15 cellular contexts compared by ENCODE assay signal in genomic region chr2:189267925-189268579, GRCh38.
A peak's percentile ranks its signal among the peaks of the same experiment; 100 is the strongest.
DNase-seq lines count a peak whose midpoint lies in the region; ATAC-seq, FAIRE-seq and TF ChIP-seq lines count a peak whose summit lies in the region.
"Had no signal": no experiment of that assay in that cellular context is flagged by ENCODE, and none has a peak within 500 bp of the region (broad histone marks: within the 10 kb centered on the region; RNA-seq: fewer than 3 reads in every experiment).

No MANE protein-coding gene starts in this region.

- in situ Hi-C loops in GM23248 (cut with MboI) (no loop called here), ACHN (cut with HindIII; ENCODE audit: low pct_ligation_motif_present, low pct_unique_long_range_greater_than_20kb, low sequenced_read_pairs) (no loop called here)

- no peak for TF ChIP-seq CTCF in astrocyte (IDR thresholded peaks at IDR 0.05; ENCODE audit: insufficient read depth, low read depth, low read length)
- no peak for TF ChIP-seq CTCF in suprapubic skin (IDR thresholded peaks at IDR 0.05)

- DNase-seq in GM23248 (peak; percentile 85), astrocyte (ENCODE audit: low read depth) (peak; percentile 83), hepatic stellate cell (ENCODE audit: low spot score) (peak; percentile 23), suprapubic skin (ENCODE audit: low spot score in 2 of 2) (no peak), ACHN (no peak), DMS79 treated with DMSO at 0.1 percent for 48 hours (lab: John Stamatoyannopoulos, UW) (no peak)
- DNase-seq: activated CD8-positive, alpha-beta memory T cell treated with anti-CD3 and anti-CD28 coated beads, Interleukin-2, amount 10 ng/mL, durations not matched to agents 7 days and 5 days; dorsolateral prefrontal cortex; GF-D8; MV-4-11; SJCRH30; stimulated activated CD4-positive, alpha-beta T cell treated with anti-CD3 and anti-CD28 coated beads, Interleukin-4, amount 100 ng/mL, for 1 hour had no signal

- no peak for ATAC-seq in HG03108 (IDR thresholded peaks at IDR 0.05; ENCODE audit: unreplicated experiment)
- ATAC-seq: activated CD8-positive, alpha-beta memory T cell treated with anti-CD3 and anti-CD28 coated beads, Interleukin-2, amount 10 ng/mL, durations not matched to agents 7 days and 5 days; WTC11 had no signal

- H3K4me2 ChIP-seq in GM23248 (ENCODE audit: unreplicated experiment) (peak overlapping the region; percentile 88), astrocyte (ENCODE audit: low read length) (peak overlapping the region; percentile 45)

- H3K36me3 ChIP-seq in GM23248 (ENCODE audit: low read depth): no peaks in the 10 kb centered on the region
- H3K36me3 ChIP-seq in astrocyte (ENCODE audit: insufficient read depth, low read length): no peaks in the 10 kb centered on the region
- no peaks in the 10 kb centered on the region for H3K36me3 ChIP-seq in suprapubic skin
- H3K36me3 ChIP-seq: SJCRH30 had no signal

- H3K9me2 ChIP-seq in GM23248 (ENCODE audit: insufficient read depth): no peaks in the 10 kb centered on the region

- peaks cover 43% of the 10 kb centered on the region for H3F3A ChIP-seq in GM23248 (ENCODE audit: insufficient read depth)

- no peak for TF ChIP-seq EP300 in suprapubic skin (IDR thresholded peaks at IDR 0.05)

- H3K4me1 ChIP-seq in GM23248 (ENCODE audit: insufficient read depth) (peaks cover 25% of the 10 kb centered on the region), astrocyte (ENCODE audit: insufficient read depth, low read length) (peaks cover 14% of the 10 kb centered on the region), suprapubic skin (peaks cover 4% of the 10 kb centered on the region)
- H3K4me1 ChIP-seq: SJCRH30 had no signal

- peak overlapping the region; percentile 62 for H3K27ac Mint-ChIP-seq in astrocyte (ENCODE audit: unreplicated experiment)
- H3K27ac Mint-ChIP-seq: activated CD8-positive, alpha-beta memory T cell treated with anti-CD3 and anti-CD28 coated beads, Interleukin-2, amount 10 ng/mL, durations not matched to agents 7 days and 5 days; activated naive CD8-positive, alpha-beta T cell; WTC11 had no signal

- no peaks in the 10 kb centered on the region for H3K27me3 Mint-ChIP-seq in astrocyte (ENCODE audit: low read depth, unreplicated experiment)
- H3K27me3 Mint-ChIP-seq: activated CD8-positive, alpha-beta memory T cell treated with anti-CD3 and anti-CD28 coated beads, Interleukin-2, amount 10 ng/mL, durations not matched to agents 7 days and 5 days; activated naive CD8-positive, alpha-beta T cell had no signal

- no peaks in the 10 kb centered on the region for H3K79me2 ChIP-seq in GM23248 (ENCODE audit: insufficient read depth)
- H3K79me2 ChIP-seq in astrocyte (ENCODE audit: insufficient read depth, low read length): no peaks in the 10 kb centered on the region

- peak; percentile 55 for FAIRE-seq in astrocyte (lab: Jason Lieb, UNC)

- H3K27me3 ChIP-seq in GM23248 (replicated peaks; ENCODE audit: insufficient read depth) (no peaks in the 10 kb centered on the region), astrocyte (ENCODE audit: insufficient read depth, low read length) (no peaks in the 10 kb centered on the region), suprapubic skin (no peaks in the 10 kb centered on the region)
- H3K27me3 ChIP-seq: dorsolateral prefrontal cortex, SJCRH30 had no signal

- H3K4me3 Mint-ChIP-seq in astrocyte (ENCODE audit: unreplicated experiment): no peak overlapping the region
- H3K4me3 Mint-ChIP-seq: activated CD8-positive, alpha-beta memory T cell treated with anti-CD3 and anti-CD28 coated beads, Interleukin-2, amount 10 ng/mL, durations not matched to agents 7 days and 5 days; activated naive CD8-positive, alpha-beta T cell; WTC11 had no signal

- no peaks in the 10 kb centered on the region for H3K36me3 Mint-ChIP-seq in astrocyte (ENCODE audit: low read depth, unreplicated experiment)
- H3K36me3 Mint-ChIP-seq: activated CD8-positive, alpha-beta memory T cell treated with anti-CD3 and anti-CD28 coated beads, Interleukin-2, amount 10 ng/mL, durations not matched to agents 7 days and 5 days had no signal

- H3K4me3 ChIP-seq in GM23248: peak overlapping the region; percentile 53
- no peak overlapping the region for H3K4me3 ChIP-seq in astrocyte (ENCODE audit: insufficient read depth, low read depth, low read length)
- H3K4me3 ChIP-seq in suprapubic skin: no peak overlapping the region
- H3K4me3 ChIP-seq: dorsolateral prefrontal cortex, SJCRH30 had no signal

- H4K20me1 ChIP-seq in GM23248 (ENCODE audit: insufficient read depth) (no peaks in the 10 kb centered on the region), astrocyte (ENCODE audit: insufficient read depth, low read length) (no peaks in the 10 kb centered on the region)

- H3K9ac ChIP-seq in GM23248 (peak overlapping the region; percentile 81), astrocyte (ENCODE audit: low read length) (peak overlapping the region; percentile 48)

- H3K9me3 Mint-ChIP-seq in astrocyte (ENCODE audit: unreplicated experiment): peaks cover 3% of the 10 kb centered on the region

- no peaks in the 10 kb centered on the region for H3K9me3 ChIP-seq in GM23248 (ENCODE audit: low read depth)
- H3K9me3 ChIP-seq in astrocyte (ENCODE audit: insufficient read depth, low read depth, low read length): no peaks in the 10 kb centered on the region
- H3K9me3 ChIP-seq in suprapubic skin: peaks cover 4% of the 10 kb centered on the region

- H2AFZ ChIP-seq in GM23248: peak overlapping the region; percentile 84
- no peak overlapping the region for H2AFZ ChIP-seq in astrocyte (ENCODE audit: low read depth, low read length)

- H3K4me1 Mint-ChIP-seq in astrocyte (ENCODE audit: low read depth, unreplicated experiment): peaks cover 2% of the 10 kb centered on the region
- H3K4me1 Mint-ChIP-seq: activated CD8-positive, alpha-beta memory T cell treated with anti-CD3 and anti-CD28 coated beads, Interleukin-2, amount 10 ng/mL, durations not matched to agents 7 days and 5 days; WTC11 had no signal

- peak overlapping the region; percentile 99 for H3K27ac ChIP-seq in GM23248
- H3K27ac ChIP-seq in astrocyte (ENCODE audit: low read depth, low read length): peak overlapping the region; percentile 79
- H3K27ac ChIP-seq in suprapubic skin: peak overlapping the region; percentile 10
- H3K27ac ChIP-seq: SJCRH30 had no signal

- TF ChIP-seq POLR2A in suprapubic skin (IDR thresholded peaks at IDR 0.05): no peak

Comparison
In these comparisons a context has a peak if more than half of its experiments do, and no peak if none do; other contexts are left out.
1. DNase-seq: peak in GM23248 (single experiment), astrocyte (single experiment) and hepatic stellate cell (single experiment); none in suprapubic skin (0 of 2), ACHN (single experiment) and DMS79 treated with DMSO at 0.1 percent for 48 hours (single experiment).
2. H3K27ac ChIP-seq: peak in every context shown above with its lines; median percentile 99 in GM23248; 79 in astrocyte; 10 in suprapubic skin.